Comparison of ENCODE assay signal across 18 cellular contexts in the genomic region with DNA sequence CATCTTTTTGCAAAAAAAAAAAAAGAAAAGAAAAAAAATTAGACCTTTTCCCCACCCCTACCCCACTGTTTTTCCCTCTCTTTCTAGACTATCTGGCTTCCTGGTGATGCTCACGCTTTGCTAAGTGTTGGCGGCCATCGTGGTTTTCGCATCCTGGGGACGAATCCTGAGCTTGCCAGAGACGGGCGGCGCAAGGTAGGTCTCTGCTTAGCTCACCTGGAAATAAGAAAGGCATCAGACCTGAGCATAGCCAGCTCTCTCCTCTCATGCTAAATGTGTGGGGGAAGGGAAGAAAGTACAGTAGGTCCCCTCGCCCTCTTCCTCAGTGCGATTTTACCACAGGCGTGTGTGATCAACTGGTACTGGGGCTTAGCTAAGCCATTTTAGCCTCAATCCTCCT.
DNase-seq lines count a peak whose midpoint lies in the region; ATAC-seq, FAIRE-seq and TF ChIP-seq lines count a peak whose summit lies in the region.
"Had no signal": no experiment of that assay in that cellular context is flagged by ENCODE, and none has a peak within 500 bp of the region (broad histone marks: within the 10 kb centered on the region; RNA-seq: fewer than 3 reads in every experiment).

No MANE protein-coding gene starts in this region.

- H2BK15ac ChIP-seq in H9 (ENCODE audit: low read depth, low read length) (no peak overlapping the region), H1 (ENCODE audit: low read length) (no peak overlapping the region), mesendoderm (replicated peaks; ENCODE audit: low read depth) (no peak overlapping the region)

- CTCF ChIA-PET in H1 (lab: Charles Lee; ENCODE audit: partially characterized antibody) = interaction anchor here (1.6 to 5.1 kb wide), 3 partner anchors 11 to 29 kb away, joined by 4 to 23 read pairs (median 4); no protein-coding TSS in a partner anchor

- TF ChIP-seq POLR2A in H1 (IDR thresholded peaks at IDR 0.05; ENCODE audit: control extremely low read depth in 1 of 2, low read depth in 2 of 2, low read length in 2 of 2) (no peak), sigmoid colon (IDR thresholded peaks at IDR 0.05) (no peak)

- no peak overlapping the region; the same call in 1 of the 2 replicates for H3K14ac ChIP-seq in H9 (ENCODE audit: insufficient read depth, low read length)
- H3K14ac ChIP-seq in H1 (ENCODE audit: insufficient read length) = no peak overlapping the region

- H3K27ac ChIP-seq in H9 (ENCODE audit: insufficient read length, low read depth, low read length) (no peak overlapping the region), H1 (ENCODE audit: low read depth, low read length) (no peak overlapping the region), mesendoderm (ENCODE audit: low read depth, low read length) (no peak overlapping the region), sigmoid colon (no peak overlapping the region)

- H3K27me3 Mint-ChIP-seq in H9 (ENCODE audit: low read depth) = peaks cover 68% of the 10 kb centered on the region

- H3K36me3 ChIP-seq in H1 (ENCODE audit: control insufficient read depth in 2 of 4, insufficient read depth in 4 of 4, low read length in 3 of 4) (no peaks in the 10 kb centered on the region), mesendoderm (ENCODE audit: control insufficient read depth, insufficient read depth, low read length) (no peaks in the 10 kb centered on the region), sigmoid colon (no peaks in the 10 kb centered on the region)

- peaks cover 0 to 4% (median 3%) of the 10 kb centered on the region in 3 experiments; a peak in 3 of 7 replicates for H3K36me3 Mint-ChIP-seq in H9 (ENCODE audit: insufficient read depth in 1 of 3, low read depth in 3 of 3)

- H4K5ac ChIP-seq in H9 (ENCODE audit: insufficient read length, low read depth, low read length) = no peak overlapping the region
- H4K5ac ChIP-seq in H1 (ENCODE audit: insufficient read length, low read depth, low read length) = no peak overlapping the region
- H4K5ac ChIP-seq in mesendoderm (ENCODE audit: low read length) = no peak overlapping the region

- peak overlapping the region; percentile 17 for H2BK12ac ChIP-seq in H9 (ENCODE audit: insufficient read length, low read depth, low read length)
- peak overlapping the region; percentile 91; the same call in 1 of the 2 replicates for H2BK12ac ChIP-seq in H1 (ENCODE audit: low read depth, low read length)

- TF ChIP-seq EP300 in H1 (IDR thresholded peaks at IDR 0.05; ENCODE audit: borderline replicate concordance in 1 of 2, low read depth in 2 of 2, low read length in 2 of 2) (no peak), sigmoid colon (IDR thresholded peaks at IDR 0.05) (no peak)

- no peak overlapping the region for H2BK120ac ChIP-seq in H9 (ENCODE audit: low read depth, low read length, poor library complexity, severe bottlenecking)
- H2BK120ac ChIP-seq in H1 (replicated peaks; ENCODE audit: low read depth, low read length) = no peak overlapping the region
- H2BK120ac ChIP-seq in mesendoderm (ENCODE audit: low read depth, low read length) = no peak overlapping the region

- DNase-seq in H9 (no peak), H1 (ENCODE audit: low read depth in 1 of 2, low spot score in 2 of 2) (no peak), mesendoderm (peak; percentile 48), sigmoid colon (peak; percentile 20), NCI-H146 treated with DMSO at 0.1 percent for 48 hours (lab: John Stamatoyannopoulos, UW; ENCODE audit: unreplicated experiment) (no peak)
- DNase-seq: C1 segment of cervical spinal cord; Calu3; CD4-positive, alpha-beta T cell; DMS 273 treated with DMSO at 0.1 percent for 48 hours; DMS79; GOT3 had no signal

- no peak overlapping the region for H3K4me2 ChIP-seq in H9 (ENCODE audit: insufficient read depth, insufficient read length, low read length)
- peak overlapping the region; percentile 3 to 71; a peak in 2 of 4 replicates for H3K4me2 ChIP-seq in H1 (ENCODE audit: insufficient read depth in 1 of 2, low read depth in 2 of 2, low read length in 2 of 2)
- H3K4me2 ChIP-seq in mesendoderm (ENCODE audit: low read length) = no peak overlapping the region

- H3K23me2 ChIP-seq in H9 (ENCODE audit: insufficient read length, low read depth, low read length, poor library complexity, severe bottlenecking) (no peaks in the 10 kb centered on the region), H1 (ENCODE audit: low read depth, low read length) (no peaks in the 10 kb centered on the region)

- H3K27me3 ChIP-seq in H9 (ENCODE audit: insufficient read depth, low read length) (no peaks in the 10 kb centered on the region), H1 (replicated peaks in 1 of 4; ENCODE audit: control insufficient read depth in 3 of 4, extremely low read depth in 1 of 4, insufficient read depth in 3 of 4, low read length in 3 of 4) (peaks cover 0 to 10% (median 1%) of the 10 kb centered on the region in 4 experiments; a peak in 2 of 7 replicates), mesendoderm (ENCODE audit: insufficient read depth, low read length, poor library complexity) (no peaks in the 10 kb centered on the region), sigmoid colon (no peaks in the 10 kb centered on the region)

- H3K56ac ChIP-seq in H9 (ENCODE audit: insufficient read length, low read depth, low read length) = no peak overlapping the region
- no peak overlapping the region for H3K56ac ChIP-seq in H1 (replicated peaks; ENCODE audit: insufficient read length, low read depth, low read length)
- H3K56ac ChIP-seq in mesendoderm (ENCODE audit: low read length) = peak overlapping the region; percentile 40

- no peak for TF ChIP-seq CTCF in H9 (conservative IDR thresholded peaks at IDR 0.05)
- no peak for TF ChIP-seq CTCF in H1 (IDR thresholded peaks at IDR 0.05; ENCODE audit: control extremely low read depth in 1 of 3, insufficient read depth in 1 of 3, low read depth in 1 of 3, low read length in 3 of 3)
- no peak for TF ChIP-seq CTCF in sigmoid colon (IDR thresholded peaks at IDR 0.05)

- H3K9me3 ChIP-seq in H9 (ENCODE audit: control insufficient read depth, low read depth, low read length) (no peaks in the 10 kb centered on the region), H1 (ENCODE audit: insufficient read depth in 2 of 2, low read depth in 1 of 2, low read length in 1 of 2) (no peaks in the 10 kb centered on the region), sigmoid colon (no peaks in the 10 kb centered on the region)

- H3K4me3 Mint-ChIP-seq in H9 = peak overlapping the region; percentile 36 to 57; a peak in 3 of 5 replicates
- H3K4me3 Mint-ChIP-seq: B cell; CD4-positive, alpha-beta T cell had no signal

- H2BK20ac ChIP-seq in H9 (ENCODE audit: low read depth, low read length, poor library complexity, severe bottlenecking) = no peak overlapping the region
- peak overlapping the region; percentile 53; the same call in 1 of the 2 replicates for H2BK20ac ChIP-seq in H1 (ENCODE audit: low read length)

- H3K18ac ChIP-seq in H9 (ENCODE audit: insufficient read length, low read depth, low read length) = no peak overlapping the region
- H3K18ac ChIP-seq in H1 (ENCODE audit: extremely low read depth, low read length) = peak overlapping the region; percentile 75; the same call in 1 of the 2 replicates
- H3K18ac ChIP-seq in mesendoderm (ENCODE audit: low read length) = no peak overlapping the region

- H3K9me3 Mint-ChIP-seq in H9 = no peaks in the 10 kb centered on the region
- H3K9me3 Mint-ChIP-seq: CD4-positive, alpha-beta T cell had no signal

- H2BK5ac ChIP-seq in H9 (ENCODE audit: insufficient read length, low read length) (no peak overlapping the region), H1 (ENCODE audit: low read depth, low read length) (no peak overlapping the region), mesendoderm (ENCODE audit: low read length) (no peak overlapping the region)

- no peaks in the 10 kb centered on the region for H3K79me2 ChIP-seq in H9 (ENCODE audit: insufficient read depth, low read length)
- H3K79me2 ChIP-seq in H1 (ENCODE audit: control insufficient read depth in 1 of 2, insufficient read depth in 2 of 2, low read length in 2 of 2) = no peaks in the 10 kb centered on the region
- no peaks in the 10 kb centered on the region for H3K79me2 ChIP-seq in mesendoderm (ENCODE audit: control insufficient read depth, insufficient read depth, low read length)

- ATAC-seq in HG03378 (IDR thresholded peaks at IDR 0.05; ENCODE audit: unreplicated experiment) = no peak
- ATAC-seq in GM21390 (IDR thresholded peaks at IDR 0.05; ENCODE audit: unreplicated experiment) = no peak
- ATAC-seq: GM12878 had no signal

- no peak overlapping the region for H2AFZ ChIP-seq in H9 (ENCODE audit: low read length)
- H2AFZ ChIP-seq in H1 (ENCODE audit: low read length) = no peak overlapping the region

- H3K9ac ChIP-seq in H9 (ENCODE audit: extremely low read depth, insufficient read length, low read length) (no peak overlapping the region), H1 (replicated peaks in 1 of 4; ENCODE audit: extremely low read depth in 1 of 4, low read depth in 3 of 4, low read length in 3 of 4) (no peak overlapping the region), mesendoderm (ENCODE audit: low read length) (no peak overlapping the region)

- no peak for TF ChIP-seq RAD21 in H1 (IDR thresholded peaks at IDR 0.05 in 1 of 2, conservative IDR thresholded peaks at IDR 0.05 in 1 of 2; ENCODE audit: low read depth in 2 of 2, low read length in 2 of 2)

- H3K79me1 ChIP-seq in H9 (ENCODE audit: insufficient read depth, low read depth, low read length, poor library complexity, severe bottlenecking) (no peaks in the 10 kb centered on the region), H1 (ENCODE audit: low read depth, low read length) (no peaks in the 10 kb centered on the region), mesendoderm (ENCODE audit: low read length) (no peaks in the 10 kb centered on the region)

- intact Hi-C loops in sigmoid colon (cut with DNase I) = no loop called here

- H3K4me3 ChIP-seq in H1 (ENCODE audit: extremely low read depth in 1 of 4, insufficient read depth in 2 of 4, low read depth in 3 of 4, low read length in 4 of 4) = peak overlapping the region in 1 of 4 experiments; percentile 9; a peak in 1 of 8 replicates
- H3K4me3 ChIP-seq in mesendoderm (ENCODE audit: low read length) = no peak overlapping the region
- no peak overlapping the region for H3K4me3 ChIP-seq in sigmoid colon
- H3K4me3 ChIP-seq: GM12878 had no signal

- no peak overlapping the region for H3K4ac ChIP-seq in H9 (ENCODE audit: low read depth, low read length)
- H3K4ac ChIP-seq in H1 (replicated peaks; ENCODE audit: insufficient read length, low read depth, low read length) = no peak overlapping the region
- peak overlapping the region; percentile 5 for H3K4ac ChIP-seq in mesendoderm (ENCODE audit: low read depth, low read length)

- POLR2A ChIA-PET in H1 (lab: Charles Lee; ENCODE audit: partially characterized antibody) = interaction anchor here (1.1 kb wide), 1 partner anchor 9 kb away, joined by 3 read pairs; no protein-coding TSS in a partner anchor

- H4K91ac ChIP-seq in H9 (ENCODE audit: insufficient read length, low read depth, low read length) (no peak overlapping the region), H1 (replicated peaks; ENCODE audit: insufficient read length, low read length) (no peak overlapping the region)

- H3K4me1 ChIP-seq in H9 (ENCODE audit: insufficient read depth, low read length) = peaks cover 10% of the 10 kb centered on the region; the same call in 1 of the 2 replicates
- peaks cover 0 to 39% (median 15%) of the 10 kb centered on the region in 4 experiments; a peak in 6 of 7 replicates for H3K4me1 ChIP-seq in H1 (replicated peaks in 1 of 4; ENCODE audit: control insufficient read depth in 3 of 4, insufficient read depth in 4 of 4, low read length in 3 of 4)
- H3K4me1 ChIP-seq in mesendoderm (ENCODE audit: control insufficient read depth, low read depth, low read length) = peaks cover 19% of the 10 kb centered on the region
- peaks cover 0 to 15% (median 11%) of the 10 kb centered on the region in 4 donors for H3K4me1 ChIP-seq in sigmoid colon

- H2AK5ac ChIP-seq in H9 (ENCODE audit: insufficient read length, low read length) (no peak overlapping the region), H1 (ENCODE audit: low read depth, low read length) (peak overlapping the region; percentile 93; the same call in 1 of the 2 replicates), mesendoderm (ENCODE audit: low read length) (no peak overlapping the region)

- peak overlapping the region in 1 of 3 experiments; percentile 69; a peak in 2 of 7 replicates for H3K27ac Mint-ChIP-seq in H9
- H3K27ac Mint-ChIP-seq: B cell; CD4-positive, alpha-beta T cell had no signal

- H4K8ac ChIP-seq in H9 (replicated peaks; ENCODE audit: insufficient read length, low read depth, low read length) (no peak overlapping the region), H1 (ENCODE audit: extremely low read depth, insufficient read depth, low read length) (peak overlapping the region; percentile 21; the same call in 1 of the 2 replicates), mesendoderm (ENCODE audit: low read depth, low read length) (no peak overlapping the region)

- no peak overlapping the region for H3T11ph ChIP-seq in H9 (ENCODE audit: low read length)

- no peak for FAIRE-seq in H1 (lab: Jason Lieb, UNC)
- FAIRE-seq: A204.1, GM12878, GM18507, HTR-8/SVneo had no signal

- no peak overlapping the region for H3K23ac ChIP-seq in H9 (ENCODE audit: insufficient read length, low read depth, low read length)
- no peak overlapping the region for H3K23ac ChIP-seq in H1 (ENCODE audit: insufficient read length)
- H3K23ac ChIP-seq in mesendoderm (ENCODE audit: low read length) = no peak overlapping the region

- H4K20me1 ChIP-seq in H9 (ENCODE audit: control insufficient read depth, insufficient read depth, insufficient read length) = no peaks in the 10 kb centered on the region
- no peaks in the 10 kb centered on the region for H4K20me1 ChIP-seq in H1 (replicated peaks in 1 of 2; ENCODE audit: control insufficient read depth in 1 of 2, insufficient read depth in 2 of 2, low read length in 2 of 2)

- H3K4me1 Mint-ChIP-seq in H9 = peaks cover 56 to 58% of the 10 kb centered on the region in 2 experiments
- H3K4me1 Mint-ChIP-seq: B cell had no signal

- WGBS in H9 (ENCODE audit: extremely low coverage, insufficient read length, low lambda C conversion rate) = no CpG with 5 or more reads among the region's 11 CpGs
- 74% methylated on average over 11 of the region's 11 CpGs; no CpG with 5 or more reads in 1 of the 2 experiments for WGBS in H1 (ENCODE audit: extremely low coverage in 1 of 2, insufficient coverage in 1 of 2, insufficient read length in 1 of 2, insufficient replicate concordance in 2 of 2, low coverage in 1 of 2, low lambda C conversion rate in 2 of 2, missing lambda C conversion rate in 1 of 2), 2 experiments
- WGBS in mesendoderm (ENCODE audit: extremely low coverage, insufficient coverage, low lambda C conversion rate) = no CpG with 5 or more reads among the region's 11 CpGs
- WGBS in sigmoid colon, 2 donors = 86 to 96% methylated on average over 11 of the region's 11 CpGs

Comparison
In these comparisons a context has a peak if more than half of its experiments do, and no peak if none do; other contexts are left out.
1. DNase-seq: peak in mesendoderm (single experiment) and sigmoid colon (single experiment); none in H9 (single experiment), H1 (0 of 2) and NCI-H146 treated with DMSO at 0.1 percent for 48 hours (single experiment).
2. H3K4me2 ChIP-seq: peak in H1 (2 of 2); none in H9 (single experiment) and mesendoderm (single experiment).